ENCODE assay signal across 8 cellular contexts in genomic region chr21:26115346-26115745, GRCh38. TPM values are rescaled to one million over a fixed set of nuclear protein-coding genes. Genes with fewer than 3 reads are reported as not detected.
DNase-seq lines count a peak whose midpoint lies in the region; ATAC-seq and TF ChIP-seq lines count a peak whose summit lies in the region.
"Had no signal": no experiment of that assay in that cellular context is flagged by ENCODE, and none has a peak within 500 bp of the region (broad histone marks: within the 10 kb centered on the region; RNA-seq: fewer than 3 reads in every experiment).

No MANE protein-coding gene starts in this region.

- H3K27ac ChIP-seq in skin epidermis: peak overlapping the region in 13 of 21 experiments; percentile 3 to 66 (median 32)

- peaks cover 3% of the 10 kb centered on the region for H3K27me3 Mint-ChIP-seq in endothelial cell (ENCODE audit: unreplicated experiment)

- no peak for ATAC-seq in HG03139 (IDR thresholded peaks at IDR 0.05; ENCODE audit: unreplicated experiment)

- TF ChIP-seq CTCF in endothelial cell (IDR thresholded peaks at IDR 0.05; ENCODE audit: unreplicated experiment): no peak
- no peak for TF ChIP-seq CTCF in GM13977 (IDR thresholded peaks at IDR 0.05; ENCODE audit: extremely low read depth, insufficient read depth, missing control alignments)

- no peak overlapping the region for H3K4me3 ChIP-seq in skin epidermis

- peak overlapping the region; percentile 92 for H3K27ac Mint-ChIP-seq in endothelial cell (ENCODE audit: unreplicated experiment)

- DNase-seq in NCI-H128 (lab: John Stamatoyannopoulos, UW; ENCODE audit: unreplicated experiment): peak; percentile 59
- peak; percentile 98 for DNase-seq in NCI-H69 (lab: John Stamatoyannopoulos, UW)
- DNase-seq in endothelial cell (ENCODE audit: low spot score): no peak
- DNase-seq in stimulated activated CD4-positive, alpha-beta T cell treated with anti-CD3 and anti-CD28 coated beads, Interleukin-4, amount 100 ng/mL, for 4 hours: no peak
- DNase-seq in GM13977 (ENCODE audit: low spot score): no peak
- DNase-seq: activated gamma-delta T cell treated with Interleukin-2 at 50 U/mL for 16 hours had no signal

- no peaks in the 10 kb centered on the region for H3K9me3 Mint-ChIP-seq in endothelial cell (ENCODE audit: unreplicated experiment)

- H3K4me1 Mint-ChIP-seq in endothelial cell (ENCODE audit: unreplicated experiment): peaks cover 52% of the 10 kb centered on the region

- in situ Hi-C loops in GM13977 (cut with MboI; ENCODE audit: low pct_unique_long_range_greater_than_20kb, low sequenced_read_pairs, unreplicated experiment): no loop called here

- H3K4me3 Mint-ChIP-seq in endothelial cell (ENCODE audit: unreplicated experiment): peak overlapping the region; percentile 8

- peaks cover 5% of the 10 kb centered on the region for H3K36me3 Mint-ChIP-seq in endothelial cell (ENCODE audit: low read depth, unreplicated experiment)

RNA-seq across cellular contexts. Expression of gene APP, which starts 55.2 kb away (rescaled TPM):
- total RNA-seq in endothelial cell (ENCODE audit: unreplicated experiment): 1,137 TPM

Comparison
In these comparisons a context has a peak if more than half of its experiments do, and no peak if none do; other contexts are left out.
1. DNase-seq: peak in NCI-H128 (single experiment) and NCI-H69 (single experiment); none in endothelial cell (single experiment), stimulated activated CD4-positive, alpha-beta T cell treated with anti-CD3 and anti-CD28 coated beads, Interleukin-4, amount 100 ng/mL, for 4 hours (0 of 2) and GM13977 (single experiment).